8 cellular contexts compared by ENCODE assay signal in genomic region chr1:50333595-50333974, GRCh38.
DNase-seq lines count a peak whose midpoint lies in the region; ATAC-seq lines count a peak whose summit lies in the region.

No MANE protein-coding gene starts in this region.

- no peaks in the 10 kb centered on the region for H3K9me3 ChIP-seq in CD8-positive, alpha-beta memory T cell (ENCODE audit: low read length)

- H3K4me1 Mint-ChIP-seq in CD8-positive, alpha-beta memory T cell, result peaks cover 8 to 10% (median 9%) of the 10 kb centered on the region in 3 donors

- H3K9me3 Mint-ChIP-seq in CD8-positive, alpha-beta memory T cell, result no peaks in the 10 kb centered on the region

- no peaks in the 10 kb centered on the region for H3K36me3 Mint-ChIP-seq in CD8-positive, alpha-beta memory T cell

- H3K27me3 ChIP-seq in CD8-positive, alpha-beta memory T cell (ENCODE audit: insufficient read depth, low read length, poor library complexity, severe bottlenecking), result peaks cover 9% of the 10 kb centered on the region

- CTCF ChIA-PET in CD8-positive, alpha-beta memory T cell (lab: Charles Lee), result no interaction called here

- ATAC-seq in GM19452 (IDR thresholded peaks at IDR 0.05; ENCODE audit: unreplicated experiment), result peak; percentile 91
- peak; percentile 81 for ATAC-seq in HG03520 (IDR thresholded peaks at IDR 0.05; ENCODE audit: unreplicated experiment)
- ATAC-seq in left lobe of liver, result peak; percentile 88

- H3K4me1 ChIP-seq in CD8-positive, alpha-beta memory T cell (ENCODE audit: insufficient read depth, low read length), result no peaks in the 10 kb centered on the region

- POLR2A ChIA-PET in CD8-positive, alpha-beta memory T cell (lab: Charles Lee), result no interaction called here

- H3K27ac Mint-ChIP-seq in CD8-positive, alpha-beta memory T cell, result no peak overlapping the region

- H3K27ac ChIP-seq in CD8-positive, alpha-beta memory T cell (ENCODE audit: low read depth, low read length), result peak overlapping the region; percentile 20
- H3K27ac ChIP-seq in caudate nucleus (ENCODE audit: low read depth, low read length), result no peak overlapping the region

- H3K4me3 Mint-ChIP-seq in CD8-positive, alpha-beta memory T cell, result peak overlapping the region in 5 of 7 donors; percentile 42 to 85 (median 65)

- H3K36me3 ChIP-seq in CD8-positive, alpha-beta memory T cell (ENCODE audit: insufficient read depth, low read length), result no peaks in the 10 kb centered on the region

- H3K27me3 Mint-ChIP-seq in CD8-positive, alpha-beta memory T cell, result peaks cover 26 to 75% of the 10 kb centered on the region in 2 donors

- DNase-seq in CD8-positive, alpha-beta memory T cell, result peak in 4 of 5 donors; percentile 16 to 50 (median 28)
- DNase-seq in T-helper 9 cell (peak; percentile 24), caudate nucleus (lab: John Stamatoyannopoulos, UW) (peak in 33 of 61 donors; percentile 2 to 53 (median 16)), left lobe of liver (ENCODE audit: low spot score) (peak; percentile 52), globus pallidus (ENCODE audit: low spot score) (no peak)
- DNase-seq in stimulated activated CD4-positive, alpha-beta T cell treated with anti-CD3 and anti-CD28 coated beads, Interleukin-2, amount 100 ng/mL, for 4 hours (ENCODE audit: low read depth), result peak; percentile 14

- peak overlapping the region; percentile 46 for H3K4me3 ChIP-seq in CD8-positive, alpha-beta memory T cell (ENCODE audit: low read length)
